11 cellular contexts compared by ENCODE assay signal in the genomic region with DNA sequence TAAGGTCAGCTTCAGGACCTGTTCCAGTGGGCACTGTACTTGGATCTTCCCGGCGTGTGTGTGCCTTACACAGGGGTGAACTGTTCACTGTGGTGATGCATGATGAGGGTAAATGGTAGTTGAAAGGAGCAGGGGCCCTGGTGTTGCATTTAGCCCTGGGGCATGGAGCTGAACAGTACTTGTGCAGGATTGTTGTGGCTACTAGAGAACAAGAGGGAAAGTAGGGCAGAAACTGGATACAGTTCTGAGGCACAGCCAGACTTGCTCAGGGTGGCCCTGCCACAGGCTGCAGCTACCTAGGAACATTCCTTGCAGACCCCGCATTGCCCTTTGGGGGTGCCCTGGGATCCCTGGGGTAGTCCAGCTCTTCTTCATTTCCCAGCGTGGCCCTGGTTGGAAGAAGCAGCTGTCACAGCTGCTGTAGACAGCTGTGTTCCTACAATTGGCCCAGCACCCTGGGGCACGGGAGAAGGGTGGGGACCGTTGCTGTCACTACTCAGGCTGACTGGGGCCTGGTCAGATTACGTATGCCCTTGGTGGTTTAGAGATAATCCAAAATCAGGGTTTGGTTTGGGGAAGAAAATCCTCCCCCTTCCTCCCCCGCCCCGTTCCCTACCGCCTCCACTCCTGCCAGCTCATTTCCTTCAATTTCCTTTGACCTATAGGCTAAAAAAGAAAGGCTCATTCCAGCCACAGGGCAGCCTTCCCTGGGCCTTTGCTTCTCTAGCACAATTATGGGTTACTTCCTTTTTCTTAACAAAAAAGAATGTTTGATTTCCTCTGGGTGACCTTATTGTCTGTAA.
DNase-seq lines count a peak whose midpoint lies in the region; ATAC-seq and TF ChIP-seq lines count a peak whose summit lies in the region.
"Had no signal": no experiment of that assay in that cellular context is flagged by ENCODE, and none has a peak within 500 bp of the region (broad histone marks: within the 10 kb centered on the region; RNA-seq: fewer than 3 reads in every experiment).

No MANE protein-coding gene starts in this region.

- H3K27ac ChIP-seq in upper lobe of right lung = peak overlapping the region; percentile 38
- no peak overlapping the region for H3K27ac ChIP-seq in OCI-LY7 (ENCODE audit: low read depth, low read length, poor library complexity, severe bottlenecking)
- H3K27ac ChIP-seq: A549 had no signal

- peak; percentile 24 for DNase-seq in NCI-H748 (lab: John Stamatoyannopoulos, UW; ENCODE audit: unreplicated experiment)
- no peak for DNase-seq in NCI-H748 treated with DMSO at 0.1 percent for 48 hours (lab: John Stamatoyannopoulos, UW)
- DNase-seq in iPS-NIHi7 (ENCODE audit: extremely low spot score) = peak; percentile 33
- peak; percentile 77 for DNase-seq in upper lobe of right lung
- DNase-seq in activated CD8-positive, alpha-beta T cell treated with anti-CD3 and anti-CD28 coated beads for 36 hours = no peak
- no peak for DNase-seq in OCI-LY7 (ENCODE audit: low spot score)
- no peak for DNase-seq in GOT3 (lab: John Stamatoyannopoulos, UW)
- DNase-seq: activated naive CD4-positive, alpha-beta T cell treated with Interleukin-2 at 50 U/mL for 16 hours; small intestine had no signal

- no peaks in the 10 kb centered on the region for H3K4me1 Mint-ChIP-seq in activated T-helper 17 cell treated with anti-CD3 and anti-CD28 coated beads, Interleukin-2, amount 50 U/mL, for 72 hours
- peaks cover 1% of the 10 kb centered on the region for H3K4me1 Mint-ChIP-seq in activated CD8-positive, alpha-beta T cell treated with anti-CD3 and anti-CD28 coated beads for 36 hours (ENCODE audit: low read depth)

- peak; percentile 5 for ATAC-seq in activated T-helper 17 cell treated with anti-CD3 and anti-CD28 coated beads, Interleukin-2, amount 50 U/mL, for 72 hours (replicated peaks)
- ATAC-seq in upper lobe of right lung = peak; percentile 92
- ATAC-seq in activated CD8-positive, alpha-beta T cell treated with anti-CD3 and anti-CD28 coated beads for 36 hours = no peak
- ATAC-seq: A549 had no signal

- no peak overlapping the region for H3K4me2 ChIP-seq in OCI-LY7 (ENCODE audit: low read length)
- H3K4me2 ChIP-seq: A549 had no signal

- intact Hi-C loops in upper lobe of right lung (cut with DNase I) = no loop called here
- intact Hi-C loops in activated CD8-positive, alpha-beta T cell treated with anti-CD3 and anti-CD28 coated beads for 36 hours (cut with micrococcal nuclease) = no loop called here
- intact Hi-C loops in OCI-LY7 (cut with micrococcal nuclease; ENCODE audit: unreplicated experiment) = no loop called here

- H3K36me3 ChIP-seq in upper lobe of right lung (no peaks in the 10 kb centered on the region), OCI-LY7 (ENCODE audit: insufficient read depth, low read length) (no peaks in the 10 kb centered on the region)

- H2AFZ ChIP-seq in OCI-LY7 (ENCODE audit: low read length) = no peak overlapping the region

- POLR2A ChIA-PET in activated CD8-positive, alpha-beta T cell treated with anti-CD3 and anti-CD28 coated beads for 36 hours (lab: Charles Lee) = no interaction called here
- POLR2A ChIA-PET in OCI-LY7 (lab: Charles Lee) = no interaction called here

- no peaks in the 10 kb centered on the region for H3K27me3 Mint-ChIP-seq in activated T-helper 17 cell treated with anti-CD3 and anti-CD28 coated beads, Interleukin-2, amount 50 U/mL, for 72 hours
- no peaks in the 10 kb centered on the region for H3K27me3 Mint-ChIP-seq in activated CD8-positive, alpha-beta T cell treated with anti-CD3 and anti-CD28 coated beads for 36 hours

- no peak for TF ChIP-seq CTCF in upper lobe of right lung (IDR thresholded peaks at IDR 0.05)
- TF ChIP-seq CTCF in activated CD8-positive, alpha-beta T cell treated with anti-CD3 and anti-CD28 coated beads for 36 hours (IDR thresholded peaks at IDR 0.05) = no peak
- no peak for TF ChIP-seq CTCF in OCI-LY7 (conservative IDR thresholded peaks at IDR 0.05; ENCODE audit: low read length)

- no peaks in the 10 kb centered on the region for H3K27me3 ChIP-seq in upper lobe of right lung

- no peaks in the 10 kb centered on the region for H3K9me3 Mint-ChIP-seq in activated T-helper 17 cell treated with anti-CD3 and anti-CD28 coated beads, Interleukin-2, amount 50 U/mL, for 72 hours
- H3K9me3 Mint-ChIP-seq in activated CD8-positive, alpha-beta T cell treated with anti-CD3 and anti-CD28 coated beads for 36 hours = no peaks in the 10 kb centered on the region

- no peaks in the 10 kb centered on the region for H3K9me2 ChIP-seq in OCI-LY7 (ENCODE audit: insufficient read depth, low read length)

- no TSS peak for BruUV-seq in OCI-LY7 (replicated peaks; lab: Mats Ljungman, UMichigan)

- H3K4me1 ChIP-seq in upper lobe of right lung (peaks cover 5% of the 10 kb centered on the region), OCI-LY7 (ENCODE audit: insufficient read depth, low read length, poor library complexity, severe bottlenecking) (no peaks in the 10 kb centered on the region)

- CTCF ChIA-PET in activated CD8-positive, alpha-beta T cell treated with anti-CD3 and anti-CD28 coated beads for 36 hours (lab: Charles Lee) = interaction anchor here (1.4 kb wide), 1 partner anchor 335 kb away, joined by 4 read pairs; no protein-coding TSS in a partner anchor
- CTCF ChIA-PET in OCI-LY7 (lab: Charles Lee; ENCODE audit: unreplicated experiment) = no interaction called here

- no peaks in the 10 kb centered on the region for H3K36me3 Mint-ChIP-seq in activated T-helper 17 cell treated with anti-CD3 and anti-CD28 coated beads, Interleukin-2, amount 50 U/mL, for 72 hours (ENCODE audit: low read depth)
- H3K36me3 Mint-ChIP-seq in activated CD8-positive, alpha-beta T cell treated with anti-CD3 and anti-CD28 coated beads for 36 hours (ENCODE audit: low read depth) = no peaks in the 10 kb centered on the region

- no peak overlapping the region for H3K4me3 Mint-ChIP-seq in activated T-helper 17 cell treated with anti-CD3 and anti-CD28 coated beads, Interleukin-2, amount 50 U/mL, for 72 hours
- no peak overlapping the region for H3K4me3 Mint-ChIP-seq in activated CD8-positive, alpha-beta T cell treated with anti-CD3 and anti-CD28 coated beads for 36 hours

- no peak overlapping the region for H3K4me3 ChIP-seq in upper lobe of right lung
- no peak overlapping the region for H3K4me3 ChIP-seq in OCI-LY7 (ENCODE audit: low read depth, low read length, poor library complexity, severe bottlenecking)
- H3K4me3 ChIP-seq: A549 had no signal

- H3K9me3 ChIP-seq in upper lobe of right lung (no peaks in the 10 kb centered on the region), OCI-LY7 (ENCODE audit: low read length) (no peaks in the 10 kb centered on the region)

- no peak overlapping the region for H3K27ac Mint-ChIP-seq in activated T-helper 17 cell treated with anti-CD3 and anti-CD28 coated beads, Interleukin-2, amount 50 U/mL, for 72 hours
- H3K27ac Mint-ChIP-seq in activated CD8-positive, alpha-beta T cell treated with anti-CD3 and anti-CD28 coated beads for 36 hours = no peak overlapping the region

- no peaks in the 10 kb centered on the region for H4K20me1 ChIP-seq in OCI-LY7 (ENCODE audit: insufficient read depth, low read length)

- H3K79me2 ChIP-seq in OCI-LY7 (ENCODE audit: insufficient read depth, low read depth, low read length) = no peaks in the 10 kb centered on the region

Comparison
In these comparisons a context has a peak if more than half of its experiments do, and no peak if none do; other contexts are left out.
1. DNase-seq: peak in NCI-H748 (single experiment), iPS-NIHi7 (single experiment) and upper lobe of right lung (single experiment); none in NCI-H748 treated with DMSO at 0.1 percent for 48 hours (single experiment), activated CD8-positive, alpha-beta T cell treated with anti-CD3 and anti-CD28 coated beads for 36 hours (single experiment), OCI-LY7 (single experiment) and GOT3 (single experiment).